4 cellular contexts compared by ENCODE assay signal in the genomic region with DNA sequence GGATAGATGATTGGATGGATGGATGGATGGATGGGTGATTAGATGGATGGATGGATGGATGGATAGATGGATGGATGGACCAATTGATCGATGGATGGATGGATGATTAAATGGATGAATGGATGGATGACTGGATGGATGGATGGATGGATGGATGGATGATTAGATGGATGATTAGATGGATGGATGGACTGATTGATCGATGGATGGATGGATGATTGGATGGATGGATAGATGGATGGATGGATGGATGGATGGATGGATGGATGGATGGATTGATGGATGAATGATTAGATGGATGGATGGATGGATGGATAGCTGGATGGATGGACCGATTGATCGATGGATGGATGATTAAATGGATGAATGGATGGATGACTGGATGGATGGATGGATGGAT. TPM values are rescaled to one million over a fixed set of nuclear protein-coding genes. Genes with fewer than 3 reads are reported as not detected.
"Had no signal": no experiment of that assay in that cellular context is flagged by ENCODE, and none has a peak within 500 bp of the region (broad histone marks: within the 10 kb centered on the region; RNA-seq: fewer than 3 reads in every experiment).

No MANE protein-coding gene starts in this region.

RNA-seq across cellular contexts. Expression of a gene that starts 43.7 kb away (rescaled TPM):
- total RNA-seq: M059J, NCI-H460 had no signal

RNA-seq across cellular contexts. Expression of a gene that starts 47.9 kb away (rescaled TPM):
- total RNA-seq: LHCN-M2, M059J, MCF 10A, NCI-H460 had no signal
